In genomic region chr2:88442501-88442900, GRCh38 we compare ENCODE assay signal across 21 cellular contexts. TPM values are rescaled to one million over a fixed set of nuclear protein-coding genes. Genes with fewer than 3 reads are reported as not detected.
DNase-seq lines count a peak whose midpoint lies in the region; ATAC-seq and TF ChIP-seq lines count a peak whose summit lies in the region.
"Had no signal": no experiment of that assay in that cellular context is flagged by ENCODE, and none has a peak within 500 bp of the region (broad histone marks: within the 10 kb centered on the region; RNA-seq: fewer than 3 reads in every experiment).

No MANE protein-coding gene starts in this region.

- H3K9ac ChIP-seq in H9 (ENCODE audit: extremely low read depth, insufficient read length, low read length): no peak overlapping the region
- H3K9ac ChIP-seq: BLaER1, GM23248, KMS-11 had no signal

- no peak overlapping the region for H3K14ac ChIP-seq in H9 (ENCODE audit: insufficient read depth, low read length)

- H3K27me3 Mint-ChIP-seq in H9 (ENCODE audit: low read depth) (peaks cover 12% of the 10 kb centered on the region), T-helper 17 cell (peaks cover 55% of the 10 kb centered on the region)

- H2AFZ ChIP-seq in H9 (ENCODE audit: low read length): no peak overlapping the region
- H2AFZ ChIP-seq: GM23248 had no signal

- no CpG with 5 or more reads among the region's 4 CpGs for WGBS in H9 (ENCODE audit: extremely low coverage, insufficient read length, low lambda C conversion rate)

- H4K8ac ChIP-seq in H9 (replicated peaks; ENCODE audit: insufficient read length, low read depth, low read length): no peak overlapping the region

- H3K4ac ChIP-seq in H9 (ENCODE audit: low read depth, low read length): no peak overlapping the region

- H3K4me3 Mint-ChIP-seq in H9: no peak overlapping the region
- no peak overlapping the region for H3K4me3 Mint-ChIP-seq in stimulated activated effector memory CD8-positive, alpha-beta T cell treated with anti-CD3 and anti-CD28 coated beads, Interleukin-12 subunit alpha, Interleukin-12 subunit beta, amount 100 ng/mL, for 72 hours
- no peak overlapping the region for H3K4me3 Mint-ChIP-seq in T-helper 17 cell
- H3K4me3 Mint-ChIP-seq: CD4-positive, alpha-beta T cell had no signal

- H2BK12ac ChIP-seq in H9 (ENCODE audit: insufficient read length, low read depth, low read length): no peak overlapping the region

- no peak overlapping the region for H2BK5ac ChIP-seq in H9 (ENCODE audit: insufficient read length, low read length)

- no peak overlapping the region for H3T11ph ChIP-seq in H9 (ENCODE audit: low read length)

- no peak overlapping the region for H4K91ac ChIP-seq in H9 (ENCODE audit: insufficient read length, low read depth, low read length)

- no peaks in the 10 kb centered on the region for H4K20me1 ChIP-seq in H9 (ENCODE audit: control insufficient read depth, insufficient read depth, insufficient read length)
- H4K20me1 ChIP-seq: BLaER1 had no signal

- H3K4me2 ChIP-seq in H9 (ENCODE audit: insufficient read depth, insufficient read length, low read length): no peak overlapping the region
- H3K4me2 ChIP-seq: BLaER1, KMS-11 had no signal

- no peaks in the 10 kb centered on the region for H3K23me2 ChIP-seq in H9 (ENCODE audit: insufficient read length, low read depth, low read length, poor library complexity, severe bottlenecking)

- peak overlapping the region; percentile 31 to 98 (median 54); a peak in 5 of 7 replicates for H3K27ac Mint-ChIP-seq in H9
- no peak overlapping the region for H3K27ac Mint-ChIP-seq in stimulated activated effector memory CD8-positive, alpha-beta T cell treated with anti-CD3 and anti-CD28 coated beads, Interleukin-12 subunit alpha, Interleukin-12 subunit beta, amount 100 ng/mL, for 72 hours
- no peak overlapping the region for H3K27ac Mint-ChIP-seq in T-helper 17 cell
- H3K27ac Mint-ChIP-seq: CD4-positive, alpha-beta T cell had no signal

- no peak overlapping the region for H2AK5ac ChIP-seq in H9 (ENCODE audit: insufficient read length, low read length)

- H3K9me3 ChIP-seq in H9 (ENCODE audit: control insufficient read depth, low read depth, low read length) (no peaks in the 10 kb centered on the region), T-helper 17 cell (ENCODE audit: control insufficient read depth, low read length, poor library complexity, severe bottlenecking) (no peaks in the 10 kb centered on the region)
- H3K9me3 ChIP-seq: BLaER1, Peyer's patch, SJSA1 had no signal

- H3K18ac ChIP-seq in H9 (ENCODE audit: insufficient read length, low read depth, low read length): no peak overlapping the region

- peaks cover 11% of the 10 kb centered on the region for H3K4me1 ChIP-seq in H9 (ENCODE audit: insufficient read depth, low read length)
- H3K4me1 ChIP-seq in foreskin keratinocyte: no peaks in the 10 kb centered on the region
- H3K4me1 ChIP-seq: BLaER1, Peyer's patch, SJSA1 had no signal

- H3K9me3 Mint-ChIP-seq in H9: peaks cover 0 to 2% of the 10 kb centered on the region in 2 experiments; a peak in 1 of 5 replicates
- H3K9me3 Mint-ChIP-seq in stimulated activated effector memory CD8-positive, alpha-beta T cell treated with anti-CD3 and anti-CD28 coated beads, Interleukin-12 subunit alpha, Interleukin-12 subunit beta, amount 100 ng/mL, for 72 hours: no peaks in the 10 kb centered on the region
- H3K9me3 Mint-ChIP-seq: CD4-positive, alpha-beta T cell had no signal

- H3K4me1 Mint-ChIP-seq in H9: peaks cover 46 to 55% of the 10 kb centered on the region in 2 experiments
- H3K4me1 Mint-ChIP-seq in stimulated activated effector memory CD8-positive, alpha-beta T cell treated with anti-CD3 and anti-CD28 coated beads, Interleukin-12 subunit alpha, Interleukin-12 subunit beta, amount 100 ng/mL, for 72 hours: no peaks in the 10 kb centered on the region
- no peaks in the 10 kb centered on the region for H3K4me1 Mint-ChIP-seq in T-helper 17 cell

- no peak overlapping the region for H2BK15ac ChIP-seq in H9 (ENCODE audit: low read depth, low read length)

- H3K27ac ChIP-seq in H9 (ENCODE audit: insufficient read length, low read depth, low read length): no peak overlapping the region
- H3K27ac ChIP-seq in foreskin keratinocyte: no peak overlapping the region
- H3K27ac ChIP-seq: BLaER1, GM23248, KMS-11, Peyer's patch, SJSA1 had no signal

- no peaks in the 10 kb centered on the region for H3K79me1 ChIP-seq in H9 (ENCODE audit: insufficient read depth, low read depth, low read length, poor library complexity, severe bottlenecking)

- H3K27me3 ChIP-seq in H9 (ENCODE audit: insufficient read depth, low read length) (no peaks in the 10 kb centered on the region; the same call in 1 of the 2 replicates), foreskin keratinocyte (peaks cover 4% of the 10 kb centered on the region)
- H3K27me3 ChIP-seq: BLaER1, Peyer's patch had no signal

- ATAC-seq in foreskin keratinocyte (peak; percentile 16), T-helper 17 cell (no peak)
- ATAC-seq in stimulated activated effector memory CD8-positive, alpha-beta T cell treated with anti-CD3 and anti-CD28 coated beads, Interleukin-12 subunit alpha, Interleukin-12 subunit beta, amount 100 ng/mL, for 72 hours: peak; percentile 16

- H3K56ac ChIP-seq in H9 (ENCODE audit: insufficient read length, low read depth, low read length): no peak overlapping the region

- H3K36me3 Mint-ChIP-seq in H9 (ENCODE audit: insufficient read depth in 1 of 3, low read depth in 3 of 3): peaks cover 0 to 17% (median 8%) of the 10 kb centered on the region in 3 experiments; a peak in 4 of 7 replicates
- no peaks in the 10 kb centered on the region for H3K36me3 Mint-ChIP-seq in stimulated activated effector memory CD8-positive, alpha-beta T cell treated with anti-CD3 and anti-CD28 coated beads, Interleukin-12 subunit alpha, Interleukin-12 subunit beta, amount 100 ng/mL, for 72 hours
- H3K36me3 Mint-ChIP-seq in T-helper 17 cell (ENCODE audit: low read depth): no peaks in the 10 kb centered on the region

- DNase-seq in H9 (no peak), M059J (ENCODE audit: low read depth) (peak; percentile 5), foreskin keratinocyte (no peak), T-helper 17 cell (no peak), cerebellar nuclear complex (lab: John Stamatoyannopoulos, UW) (no peak), SKM-1 (lab: John Stamatoyannopoulos, UW; ENCODE audit: unreplicated experiment) (no peak)
- no peak for DNase-seq in stimulated activated effector memory CD8-positive, alpha-beta T cell treated with anti-CD3 and anti-CD28 coated beads, Interleukin-12 subunit alpha, Interleukin-12 subunit beta, amount 100 ng/mL, for 72 hours (ENCODE audit: low spot score in 2 of 2)
- DNase-seq: CD4-positive, alpha-beta T cell; COR-L47; GM23248; NCI-H1105 treated with DMSO at 0.1 percent for 48 hours; NCI-H2029 treated with DMSO at 0.1 percent for 48 hours; NCI-H2171; NCI-H345; NCI-H524; NCI-H82; Peyer's patch had no signal

- no peak overlapping the region for H3K23ac ChIP-seq in H9 (ENCODE audit: insufficient read length, low read depth, low read length)

- H3K79me2 ChIP-seq in H9 (ENCODE audit: insufficient read depth, low read length): no peaks in the 10 kb centered on the region

- no peak overlapping the region for H4K5ac ChIP-seq in H9 (ENCODE audit: insufficient read length, low read depth, low read length)

- TF ChIP-seq CTCF in H9 (conservative IDR thresholded peaks at IDR 0.05) (no peak), foreskin keratinocyte (conservative IDR thresholded peaks at IDR 0.05) (no peak)

- H2BK120ac ChIP-seq in H9 (ENCODE audit: low read depth, low read length, poor library complexity, severe bottlenecking): no peak overlapping the region

- no peak overlapping the region for H2BK20ac ChIP-seq in H9 (ENCODE audit: low read depth, low read length, poor library complexity, severe bottlenecking)

RNA-seq across cellular contexts. Expression of gene FOXI3, which starts 10.0 kb away (rescaled TPM):
- total RNA-seq in H9 (2021) (18.3 and 19.2 TPM in 2 replicates), foreskin keratinocyte (0.04 TPM in 1 of 2 replicates, not detected in the other), T-helper 17 cell (not detected)
- not detected in 2 replicates for total RNA-seq in M059J (2014; rRNA removed; shearing (Covaris generic))
- polyA plus RNA-seq in foreskin keratinocyte: 0.01 and 0.04 TPM in 2 replicates
- total RNA-seq: CD4-positive, alpha-beta T cell; GM23248; OCI-LY7; Peyer's patch; SJSA1 had no signal
- polyA plus RNA-seq: GM23248 had no signal

Comparison
In these comparisons a context has a peak if more than half of its experiments do, and no peak if none do; other contexts are left out.
1. H3K27ac Mint-ChIP-seq: peak in H9 (3 of 3); none in stimulated activated effector memory CD8-positive, alpha-beta T cell treated with anti-CD3 and anti-CD28 coated beads, Interleukin-12 subunit alpha, Interleukin-12 subunit beta, amount 100 ng/mL, for 72 hours (single experiment) and T-helper 17 cell (single experiment).
2. RNA of gene FOXI3, which starts 10.0 kb away (total RNA-seq): 18.3 to 19.2 TPM in H9; 0.04 TPM in foreskin keratinocyte, not detected in M059J and not detected in T-helper 17 cell; every median in the first group is over 10 times any median in the second.